8 cellular contexts compared by ENCODE assay signal in genomic region chr14:35400707-35401421, GRCh38. TPM values are rescaled to one million over a fixed set of nuclear protein-coding genes. Genes with fewer than 3 reads are reported as not detected.
DNase-seq lines count a peak whose midpoint lies in the region; ATAC-seq and TF ChIP-seq lines count a peak whose summit lies in the region.

No MANE protein-coding gene starts in this region.

- intact Hi-C loops in activated CD8-positive, alpha-beta T cell treated with anti-CD3 and anti-CD28 coated beads for 36 hours (cut with micrococcal nuclease): loop anchor here (5.0 kb wide), 2 partner anchors 34 to 49 kb away; no protein-coding TSS in a partner anchor
- intact Hi-C loops in esophagus squamous epithelium (cut with DNase I): loop anchor here (5.0 kb wide), 1 partner anchor 64 kb away; no protein-coding TSS in a partner anchor

- H3K4me1 ChIP-seq in esophagus squamous epithelium: peaks cover 36 to 76% (median 37%) of the 10 kb centered on the region in 3 donors

- peak; percentile 84 for DNase-seq in activated CD8-positive, alpha-beta T cell treated with anti-CD3 and anti-CD28 coated beads for 36 hours
- DNase-seq in esophagus squamous epithelium (lab: John Stamatoyannopoulos, UW) (no peak), NCI-H345 treated with DMSO at 0.1 percent for 48 hours (lab: John Stamatoyannopoulos, UW; ENCODE audit: unreplicated experiment) (no peak), NCI-H510A treated with DMSO at 0.1 percent for 48 hours (lab: John Stamatoyannopoulos, UW) (no peak), superior temporal gyrus (ENCODE audit: extremely low spot score) (no peak), NCI-H2081 treated with DMSO at 0.1 percent for 48 hours (lab: John Stamatoyannopoulos, UW) (no peak)
- peak; percentile 58 for DNase-seq in stimulated activated CD4-positive, alpha-beta T cell treated with anti-CD3 and anti-CD28 coated beads, Interleukin-2, amount 100 ng/mL, for 4 hours (ENCODE audit: low read depth)

- peak overlapping the region; percentile 66 to 99 (median 92) for H3K4me3 ChIP-seq in esophagus squamous epithelium

- peaks cover 35% of the 10 kb centered on the region for H3K4me1 Mint-ChIP-seq in activated CD8-positive, alpha-beta T cell treated with anti-CD3 and anti-CD28 coated beads for 36 hours (ENCODE audit: low read depth)

- peak overlapping the region; percentile 92 for H3K27ac Mint-ChIP-seq in activated CD8-positive, alpha-beta T cell treated with anti-CD3 and anti-CD28 coated beads for 36 hours

- peak; percentile 64 for TF ChIP-seq POLR2A in GM19193 (IDR thresholded peaks at IDR 0.05; ENCODE audit: extremely low read depth, insufficient read depth, insufficient read length)
- peak in 1 of 4 donors; percentile 37 for TF ChIP-seq POLR2A in esophagus squamous epithelium (IDR thresholded peaks at IDR 0.05)

- 40 to 41% methylated on average over 10 of the region's 10 CpGs for WGBS in esophagus squamous epithelium, 2 donors

- peaks cover 23 to 52% (median 33%) of the 10 kb centered on the region in 3 donors for H3K36me3 ChIP-seq in esophagus squamous epithelium

- POLR2A ChIA-PET in activated CD8-positive, alpha-beta T cell treated with anti-CD3 and anti-CD28 coated beads for 36 hours (lab: Charles Lee): interaction anchor here (0.7 to 8.4 kb wide), 17 partner anchors 9 to 467 kb away, joined by 3 to 222 read pairs (median 9); partner anchors contain the start of genes PPP2R3C, PRORP and PSMA6

- TF ChIP-seq CTCF in activated CD8-positive, alpha-beta T cell treated with anti-CD3 and anti-CD28 coated beads for 36 hours (IDR thresholded peaks at IDR 0.05): no peak
- no peak for TF ChIP-seq CTCF in esophagus squamous epithelium (IDR thresholded peaks at IDR 0.05)

- CTCF ChIA-PET in activated CD8-positive, alpha-beta T cell treated with anti-CD3 and anti-CD28 coated beads for 36 hours (lab: Charles Lee): interaction anchor here (0.9 to 7.1 kb wide), 7 partner anchors 9 to 260 kb away, joined by 3 to 88 read pairs (median 5); no protein-coding TSS in a partner anchor

- no peaks in the 10 kb centered on the region for H3K27me3 ChIP-seq in esophagus squamous epithelium

- H3K27ac ChIP-seq in esophagus squamous epithelium: peak overlapping the region; percentile 95 to 100 (median 100)

- no peak for ATAC-seq in activated CD8-positive, alpha-beta T cell treated with anti-CD3 and anti-CD28 coated beads for 36 hours

- peak overlapping the region; percentile 93 for H3K4me3 Mint-ChIP-seq in activated CD8-positive, alpha-beta T cell treated with anti-CD3 and anti-CD28 coated beads for 36 hours

- H3K9me3 Mint-ChIP-seq in activated CD8-positive, alpha-beta T cell treated with anti-CD3 and anti-CD28 coated beads for 36 hours: no peaks in the 10 kb centered on the region

- H3K9me3 ChIP-seq in esophagus squamous epithelium: no peaks in the 10 kb centered on the region

- no peaks in the 10 kb centered on the region for H3K27me3 Mint-ChIP-seq in activated CD8-positive, alpha-beta T cell treated with anti-CD3 and anti-CD28 coated beads for 36 hours

- H3K36me3 Mint-ChIP-seq in activated CD8-positive, alpha-beta T cell treated with anti-CD3 and anti-CD28 coated beads for 36 hours (ENCODE audit: low read depth): peaks cover 47% of the 10 kb centered on the region

RNA-seq across cellular contexts. Expression of gene NFKBIA, which starts 3.7 kb away (rescaled TPM):
- 100 to 1,000 TPM; 218 to 227 TPM for total RNA-seq in activated CD8-positive, alpha-beta T cell treated with anti-CD3 and anti-CD28 coated beads for 36 hours
- 100 to 1,000 TPM; 139 to 441 (median 298) TPM for total RNA-seq in esophagus squamous epithelium

Comparison
In these comparisons a context has a peak if more than half of its experiments do, and no peak if none do; other contexts are left out.
1. DNase-seq: peak in activated CD8-positive, alpha-beta T cell treated with anti-CD3 and anti-CD28 coated beads for 36 hours (single experiment) and stimulated activated CD4-positive, alpha-beta T cell treated with anti-CD3 and anti-CD28 coated beads, Interleukin-2, amount 100 ng/mL, for 4 hours (single experiment); none in esophagus squamous epithelium (single experiment), NCI-H345 treated with DMSO at 0.1 percent for 48 hours (single experiment), NCI-H510A treated with DMSO at 0.1 percent for 48 hours (single experiment), superior temporal gyrus (single experiment) and NCI-H2081 treated with DMSO at 0.1 percent for 48 hours (single experiment).